18 cellular contexts compared by ENCODE assay signal in the genomic region with DNA sequence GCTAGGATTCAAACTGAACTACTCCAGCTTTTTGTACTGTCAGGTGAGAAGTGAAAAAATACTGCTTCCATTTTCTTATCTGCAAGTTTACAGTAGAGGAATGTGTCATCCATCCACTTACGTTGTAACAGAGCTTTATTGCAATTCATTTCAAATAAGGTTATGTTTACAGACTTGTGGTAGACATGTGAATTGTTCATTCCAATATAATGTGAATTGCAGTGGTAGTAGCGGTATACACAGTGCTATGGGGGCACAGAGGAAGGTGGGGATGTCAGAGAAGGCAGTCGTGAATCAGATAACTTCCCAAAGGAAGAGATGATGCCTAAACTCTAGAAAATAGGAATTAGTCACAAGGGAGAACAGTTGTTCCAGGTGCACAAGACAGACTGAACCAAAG. TPM values are rescaled to one million over a fixed set of nuclear protein-coding genes. Genes with fewer than 3 reads are reported as not detected.
A peak's percentile ranks its signal among the peaks of the same experiment; 100 is the strongest.
DNase-seq lines count a peak whose midpoint lies in the region; ATAC-seq and TF ChIP-seq lines count a peak whose summit lies in the region.
"Had no signal": no experiment of that assay in that cellular context is flagged by ENCODE, and none has a peak within 500 bp of the region (broad histone marks: within the 10 kb centered on the region; RNA-seq: fewer than 3 reads in every experiment).

No MANE protein-coding gene starts in this region.

- DNase-seq in Daoy (ENCODE audit: low read depth) (peak; percentile 38), HFFc6 (peak; percentile 50), astrocyte of the spinal cord (ENCODE audit: low read depth, low spot score) (peak; percentile 38), iris pigment epithelial cell (ENCODE audit: low read depth) (peak; percentile 87), GM13976 (ENCODE audit: low spot score) (no peak), NCI-H524 treated with DMSO at 0.1 percent for 48 hours (lab: John Stamatoyannopoulos, UW) (no peak), occipital lobe (lab: John Stamatoyannopoulos, UW) (no peak)
- DNase-seq: activated CD4-positive, CD25-positive, alpha-beta regulatory T cell treated with anti-CD3 and anti-CD28 coated beads, Interleukin-2, amount 50 U/mL, for 72 hours; cortex of kidney; DND-41; heart right ventricle; mammary epithelial cell; naive thymus-derived CD8-positive, alpha-beta T cell; NCI-H748 treated with DMSO at 0.1 percent for 48 hours; SJCRH30; uterus had no signal

- no peak overlapping the region for H3K4me3 ChIP-seq in astrocyte of the spinal cord (ENCODE audit: low read depth, low read length)
- H3K4me3 ChIP-seq: heart right ventricle, SJCRH30, uterus had no signal

- peak overlapping the region; percentile 64 for H3K27ac Mint-ChIP-seq in HFFc6
- H3K27ac Mint-ChIP-seq: T-helper 2 cell treated with Interferon-gamma antibody and Interleukin-4, amounts not matched to agents 5 μg/mL and 100 μg/mL, for 36 hours had no signal

- ATAC-seq in GM18505 (IDR thresholded peaks at IDR 0.05; ENCODE audit: unreplicated experiment): no peak
- ATAC-seq: heart right ventricle; naive thymus-derived CD8-positive, alpha-beta T cell had no signal

- in situ Hi-C loops in astrocyte of the spinal cord (cut with HindIII; ENCODE audit: low sequenced_read_pairs) (loop anchor here (25.0 kb wide), 1 partner anchor 555 kb away; a partner anchor contains a TSS), GM13976 (cut with MboI; ENCODE audit: low sequenced_read_pairs, unreplicated experiment) (loop anchor here (10.0 kb wide), 1 partner anchor 592 kb away; no protein-coding TSS in a partner anchor)

- TF ChIP-seq POLR2A in GM18505 (IDR thresholded peaks at IDR 0.05; ENCODE audit: borderline replicate concordance, extremely low read depth, insufficient read depth, insufficient read length): no peak

- peaks cover 66% of the 10 kb centered on the region for H3K4me1 Mint-ChIP-seq in HFFc6 (ENCODE audit: low read depth)

- TF ChIP-seq CTCF in HFFc6 (IDR thresholded peaks at IDR 0.05): peak; percentile 49; the same call in 1 of the 2 replicates
- no peak for TF ChIP-seq CTCF in astrocyte of the spinal cord (IDR thresholded peaks at IDR 0.05; ENCODE audit: low read depth, low read length)
- TF ChIP-seq CTCF in GM13976 (IDR thresholded peaks at IDR 0.05; ENCODE audit: borderline replicate concordance, control extremely low read depth, extremely low read depth, insufficient read depth, missing control alignments): no peak

- no peaks in the 10 kb centered on the region; the same call in 1 of the 2 replicates for H3K27me3 Mint-ChIP-seq in HFFc6 (ENCODE audit: insufficient read depth)
- H3K27me3 Mint-ChIP-seq: naive thymus-derived CD8-positive, alpha-beta T cell had no signal

- H3K4me3 Mint-ChIP-seq in HFFc6: peak overlapping the region; percentile 31; the same call in 1 of the 2 replicates
- H3K4me3 Mint-ChIP-seq: naive thymus-derived CD8-positive, alpha-beta T cell; T-helper 2 cell treated with Interferon-gamma antibody and Interleukin-4, amounts not matched to agents 5 μg/mL and 100 μg/mL, for 36 hours had no signal

- H3K36me3 Mint-ChIP-seq in HFFc6 (ENCODE audit: low read depth): peaks cover 44% of the 10 kb centered on the region

- H3K9me3 Mint-ChIP-seq in HFFc6: no peaks in the 10 kb centered on the region
- H3K9me3 Mint-ChIP-seq: naive thymus-derived CD8-positive, alpha-beta T cell; T-helper 2 cell treated with Interferon-gamma antibody and Interleukin-4, amounts not matched to agents 5 μg/mL and 100 μg/mL, for 36 hours had no signal

RNA-seq across cellular contexts. Expression of a gene that starts 42.5 kb away (rescaled TPM):
- total RNA-seq in Daoy (2014; rRNA removed; shearing (Covaris generic)): 41.5 and 51.6 TPM in 2 replicates
- 10 to 100 TPM; 24.9 to 29.5 (median 26.6) TPM for total RNA-seq in HFFc6 (2021; fragmentation: NEBNext Ultra II Directional; extraction: Animal tissue kit (Norgen Biotek cat#: 25700))
- total RNA-seq in occipital lobe: 117 TPM

RNA-seq across cellular contexts. Expression of a gene that starts 43.2 kb away (rescaled TPM):
- 14.3 and 22.1 TPM in 2 replicates for total RNA-seq in Daoy (2014; rRNA removed; shearing (Covaris generic))
- 10 to 100 TPM in 2 of 6 experiments, 1 to 10 TPM in 4; 7.2 to 11.9 (median 9.2) TPM for total RNA-seq in HFFc6 (2021; fragmentation: NEBNext Ultra II Directional; extraction: Animal tissue kit (Norgen Biotek cat#: 25700))
- 73.0 TPM for total RNA-seq in occipital lobe

Comparison
In these comparisons a context has a peak if more than half of its experiments do, and no peak if none do; other contexts are left out.
1. DNase-seq: peak in Daoy (single experiment), HFFc6 (single experiment), astrocyte of the spinal cord (single experiment) and iris pigment epithelial cell (single experiment); none in GM13976 (single experiment), NCI-H524 treated with DMSO at 0.1 percent for 48 hours (single experiment) and occipital lobe (single experiment).